Comparison of ENCODE assay signal across 8 cellular contexts in genomic region chr21:41879190-41879998, GRCh38. TPM values are rescaled to one million over a fixed set of nuclear protein-coding genes. Genes with fewer than 3 reads are reported as not detected.
DNase-seq lines count a peak whose midpoint lies in the region; ATAC-seq and TF ChIP-seq lines count a peak whose summit lies in the region.

TSS of gene PRDM15 (minus strand) at chr21:41879344. CDS start at chr21:41860363, 18,981 bp downstream.

- CTCF ChIA-PET in SK-N-SH (lab: Yijun Ruan, JAX) = interaction anchor here (0.6 to 2.4 kb wide), 4 partner anchors 63 to 267 kb away, joined by 3 to 10 read pairs (median 4); partner anchors contain the start of gene C2CD2
- CTCF ChIA-PET in activated naive CD4-positive, alpha-beta T cell treated with anti-CD3 and anti-CD28 coated beads for 36 hours (lab: Charles Lee) = interaction anchor here (0.6 to 3.3 kb wide), 4 partner anchors 31 to 238 kb away, joined by 3 to 13 read pairs (median 5); no protein-coding TSS in a partner anchor

- no peak for TF ChIP-seq RAD21 in SK-N-SH (IDR thresholded peaks at IDR 0.05; ENCODE audit: low read length)

- peak in 1 of 2 donors; percentile 11 for TF ChIP-seq POLR2A in gastroesophageal sphincter (IDR thresholded peaks at IDR 0.05)

- H3K27me3 Mint-ChIP-seq in activated naive CD4-positive, alpha-beta T cell treated with anti-CD3 and anti-CD28 coated beads for 36 hours (ENCODE audit: low read depth) = no peaks in the 10 kb centered on the region

- peak within 1 kb of the TSS; percentile 99 for H2AFZ ChIP-seq in KMS-11 (ENCODE audit: low read depth)
- H2AFZ ChIP-seq in SK-N-SH (ENCODE audit: low read depth) = peak within 1 kb of the TSS; percentile 99

- no peaks in the 10 kb centered on the region for H3K9me2 ChIP-seq in DOHH2 (replicated peaks; ENCODE audit: control insufficient read depth, low read length)
- no peaks in the 10 kb centered on the region for H3K9me2 ChIP-seq in SK-N-SH

- intact Hi-C loops in activated naive CD4-positive, alpha-beta T cell treated with anti-CD3 and anti-CD28 coated beads for 36 hours (cut with micrococcal nuclease) = loop anchor here (2.0 to 5.0 kb wide), 4 partner anchors 47 to 228 kb away; no protein-coding TSS in a partner anchor

- H3K27ac Mint-ChIP-seq in activated naive CD4-positive, alpha-beta T cell treated with anti-CD3 and anti-CD28 coated beads for 36 hours = peak within 1 kb of the TSS; percentile 91

- no peak for TF ChIP-seq CTCF in DOHH2 (IDR thresholded peaks at IDR 0.05; ENCODE audit: low read depth, low read length, poor library complexity, severe bottlenecking)
- TF ChIP-seq CTCF in KMS-11 (conservative IDR thresholded peaks at IDR 0.05; ENCODE audit: low read depth, low read length) = no peak
- no peak for TF ChIP-seq CTCF in SK-N-SH (IDR thresholded peaks at IDR 0.05)
- TF ChIP-seq CTCF in gastroesophageal sphincter (IDR thresholded peaks at IDR 0.05) = peak in 1 of 4 experiments; percentile 14
- no peak for TF ChIP-seq CTCF in omental fat pad (IDR thresholded peaks at IDR 0.05)

- H4K20me1 ChIP-seq in DOHH2 (ENCODE audit: control insufficient read depth, insufficient read depth, low read depth, low read length) (no peaks in the 10 kb centered on the region), KMS-11 (ENCODE audit: insufficient read depth) (no peaks in the 10 kb centered on the region), SK-N-SH (ENCODE audit: insufficient read depth) (no peaks in the 10 kb centered on the region)

- H3K9me3 ChIP-seq in DOHH2 (ENCODE audit: control insufficient read depth, insufficient read depth, low read length) (no peaks in the 10 kb centered on the region), SK-N-SH (no peaks in the 10 kb centered on the region), gastroesophageal sphincter (no peaks in the 10 kb centered on the region)

- POLR2A ChIA-PET in SK-N-SH (lab: Yijun Ruan, JAX) = interaction anchor here (0.5 to 1.6 kb wide), 2 partner anchors 10 to 23 kb away, joined by 3 to 4 read pairs; no protein-coding TSS in a partner anchor

- peaks cover 45% of the 10 kb centered on the region for H3F3A ChIP-seq in DOHH2 (ENCODE audit: control insufficient read depth, insufficient read depth)
- peaks cover 9% of the 10 kb centered on the region for H3F3A ChIP-seq in SK-N-SH (replicated peaks; ENCODE audit: insufficient read depth)

- H3K27me3 ChIP-seq in DOHH2 (ENCODE audit: control insufficient read depth, low read length) (no peaks in the 10 kb centered on the region), KMS-11 (ENCODE audit: insufficient read depth, low read depth) (no peaks in the 10 kb centered on the region), SK-N-SH (ENCODE audit: insufficient read depth) (no peaks in the 10 kb centered on the region), gastroesophageal sphincter (no peaks in the 10 kb centered on the region)

- peak; percentile 94 for DNase-seq in SK-N-SH
- DNase-seq in activated naive CD4-positive, alpha-beta T cell treated with anti-CD3 and anti-CD28 coated beads for 36 hours = peak; percentile 86
- DNase-seq in omental fat pad (ENCODE audit: low spot score) = peak; percentile 50

- 10% methylated on average over 6 of the region's 89 CpGs for WGBS in SK-N-SH (ENCODE audit: low lambda C conversion rate)
- 14% methylated on average over 1 to 3 of the region's 89 CpGs for WGBS in gastroesophageal sphincter (ENCODE audit: low coverage in 1 of 2), 2 donors

- H3K4me3 Mint-ChIP-seq in activated naive CD4-positive, alpha-beta T cell treated with anti-CD3 and anti-CD28 coated beads for 36 hours = peak within 1 kb of the TSS; percentile 84

- H3K36me3 Mint-ChIP-seq in activated naive CD4-positive, alpha-beta T cell treated with anti-CD3 and anti-CD28 coated beads for 36 hours (ENCODE audit: low read depth) = peaks cover 2% of the 10 kb centered on the region

- H3K4me2 ChIP-seq in DOHH2 (ENCODE audit: low read length) (peak within 1 kb of the TSS; percentile 89), KMS-11 (peak within 1 kb of the TSS; percentile 91), SK-N-SH (peak within 1 kb of the TSS; percentile 94)

- H3K36me3 ChIP-seq in DOHH2 (ENCODE audit: control insufficient read depth, low read length) (peaks cover 8% of the 10 kb centered on the region; the same call in 1 of the 2 replicates), KMS-11 (ENCODE audit: insufficient read depth) (no peaks in the 10 kb centered on the region), SK-N-SH (replicated peaks in 1 of 2; ENCODE audit: control insufficient read depth in 1 of 2, insufficient read depth in 2 of 2, low read length in 1 of 2) (no peaks in the 10 kb centered on the region), gastroesophageal sphincter (no peaks in the 10 kb centered on the region)

- H3K27ac ChIP-seq in DOHH2 (ENCODE audit: low read depth, low read length) (peak within 1 kb of the TSS; percentile 92), KMS-11 (peak within 1 kb of the TSS; percentile 96), SK-N-SH (ENCODE audit: low read depth in 2 of 2, low read length in 1 of 2) (peak within 1 kb of the TSS; percentile 67 to 87), gastroesophageal sphincter (peak within 1 kb of the TSS; percentile 19 to 94 (median 87)), temporal lobe (ENCODE audit: low read depth, low read length) (peak within 1 kb of the TSS; percentile 33)

- H3K9ac ChIP-seq in KMS-11 (peak within 1 kb of the TSS; percentile 100), SK-N-SH (peak within 1 kb of the TSS; percentile 83)

- peak within 1 kb of the TSS; percentile 94 for H3K4me3 ChIP-seq in DOHH2 (ENCODE audit: low read length)
- no peak within 1 kb of the TSS for H3K4me3 ChIP-seq in KMS-11 (IDR thresholded peaks at IDR 0.05; ENCODE audit: insufficient read depth, low read depth, low read length)
- H3K4me3 ChIP-seq in SK-N-SH (ENCODE audit: low read depth in 2 of 2, low read length in 1 of 2) = peak within 1 kb of the TSS; percentile 88 to 93
- peak within 1 kb of the TSS; percentile 84 to 93 for H3K4me3 ChIP-seq in gastroesophageal sphincter

- peaks cover 15% of the 10 kb centered on the region for H3K4me1 Mint-ChIP-seq in activated naive CD4-positive, alpha-beta T cell treated with anti-CD3 and anti-CD28 coated beads for 36 hours (ENCODE audit: low read depth)

- TF ChIP-seq EP300 in SK-N-SH (IDR thresholded peaks at IDR 0.05; ENCODE audit: borderline replicate concordance in 1 of 2, low read depth in 1 of 2, low read length in 1 of 2) (no peak), gastroesophageal sphincter (IDR thresholded peaks at IDR 0.05) (no peak)

- H3K79me2 ChIP-seq in DOHH2 (ENCODE audit: control insufficient read depth, low read length) (peaks cover 49% of the 10 kb centered on the region), KMS-11 (ENCODE audit: insufficient read depth, low read depth) (peaks cover 8% of the 10 kb centered on the region; the same call in 1 of the 2 replicates), SK-N-SH (ENCODE audit: insufficient read depth) (peaks cover 24% of the 10 kb centered on the region; the same call in 1 of the 2 replicates)

- ATAC-seq in GM21723 (IDR thresholded peaks at IDR 0.05; ENCODE audit: unreplicated experiment) (peak; percentile 67), gastroesophageal sphincter (peak; percentile 88), omental fat pad (ENCODE audit: low FRiP score) (peak; percentile 81)

- peaks cover 55% of the 10 kb centered on the region for H3K4me1 ChIP-seq in DOHH2 (ENCODE audit: control insufficient read depth, low read length)
- peaks cover 12% of the 10 kb centered on the region for H3K4me1 ChIP-seq in KMS-11 (ENCODE audit: low read depth, poor library complexity, severe bottlenecking)
- peaks cover 0 to 13% of the 10 kb centered on the region in 2 experiments; a peak in 3 of 4 replicates for H3K4me1 ChIP-seq in SK-N-SH (ENCODE audit: control insufficient read depth in 1 of 2, insufficient read depth in 2 of 2, low read depth in 1 of 2, low read length in 1 of 2)
- peaks cover 0 to 36% (median 6%) of the 10 kb centered on the region in 3 donors for H3K4me1 ChIP-seq in gastroesophageal sphincter

- H3K9me3 Mint-ChIP-seq in activated naive CD4-positive, alpha-beta T cell treated with anti-CD3 and anti-CD28 coated beads for 36 hours = no peaks in the 10 kb centered on the region

TF ChIP-seq in SK-N-SH, 30 proteins besides CTCF, POLR2A, EP300 and RAD21:
- 0 out of 2 replicates have a peak, but pooled peaks have one; percentile 8 for TF ChIP-seq TAF1 (IDR thresholded peaks at IDR 0.05; ENCODE audit: borderline replicate concordance, low read depth, low read length)
- no peak for TF ChIP-seq FOSL2 (IDR thresholded peaks at IDR 0.05; ENCODE audit: borderline replicate concordance, low read depth)
- no peak for TF ChIP-seq GATA2 (CRISPR knock-in tag; IDR thresholded peaks at IDR 0.05)
- TF ChIP-seq RCOR1 (IDR thresholded peaks at IDR 0.05; ENCODE audit: low read length) = no peak
- TF ChIP-seq MAX (IDR thresholded peaks at IDR 0.05; ENCODE audit: low read depth) = peak; percentile 85
- TF ChIP-seq GABPA (IDR thresholded peaks at IDR 0.05; ENCODE audit: low read depth) = peak; percentile 78
- 0 out of 2 replicates have a peak, but pooled peaks have one; percentile 34 for TF ChIP-seq ELF1 (IDR thresholded peaks at IDR 0.05)
- peak; percentile 58; the same call in 1 of the 2 replicates for TF ChIP-seq MXI1 (IDR thresholded peaks at IDR 0.05; ENCODE audit: low read depth, low read length)

RNA-seq across cellular contexts. Expression of gene PRDM15, which starts in this region (rescaled TPM):
- polyA plus RNA-seq in SK-N-SH (2012; rRNA removed) = 6.6 and 7.0 TPM in 2 replicates
- polyA plus RNA-seq in SK-N-SH (2012; cell fraction: cytosol; rRNA removed) = 2.5 and 3.0 TPM in 2 replicates
- polyA plus RNA-seq in SK-N-SH (2012; cell fraction: nucleus; rRNA removed) = 25.7 and 30.7 TPM in 2 replicates
- 1 to 10 TPM; 9.6 to 9.8 TPM for total RNA-seq in activated naive CD4-positive, alpha-beta T cell treated with anti-CD3 and anti-CD28 coated beads for 36 hours
- 1 to 10 TPM; 2.9 to 8.2 (median 7.2) TPM for total RNA-seq in gastroesophageal sphincter
- 10 to 100 TPM in 2 of 4 donors, 1 to 10 TPM in 2; 5.3 to 20.8 (median 13.6) TPM for total RNA-seq in omental fat pad
- 5.7 TPM for total RNA-seq in temporal lobe

Comparison
In these comparisons a context has a peak if more than half of its experiments do, and no peak if none do; other contexts are left out.
1. H3K27ac ChIP-seq: peak in every context shown above with its lines; median percentile 96 in KMS-11; 92 in DOHH2; 87 in gastroesophageal sphincter; 77 in SK-N-SH; 33 in temporal lobe.